Comparison of ENCODE assay signal across 10 cellular contexts in genomic region chr22:36343070-36343719, GRCh38. TPM values are rescaled to one million over a fixed set of nuclear protein-coding genes. Genes with fewer than 3 reads are reported as not detected.
DNase-seq lines count a peak whose midpoint lies in the region; ATAC-seq and TF ChIP-seq lines count a peak whose summit lies in the region.
"Had no signal": no experiment of that assay in that cellular context is flagged by ENCODE, and none has a peak within 500 bp of the region (broad histone marks: within the 10 kb centered on the region; RNA-seq: fewer than 3 reads in every experiment).

No MANE protein-coding gene starts in this region.

- no peaks in the 10 kb centered on the region for H3K27me3 Mint-ChIP-seq in activated T-cell treated with anti-CD3 and anti-CD28 coated beads, Interleukin-2, amount 50 U/mL, for 24 hours

- peaks cover 39 to 89% of the 10 kb centered on the region in 2 donors for H3K4me1 ChIP-seq in ascending aorta
- H3K4me1 ChIP-seq in mesodermal cell (ENCODE audit: control insufficient read depth, insufficient read depth, low read length, poor library complexity, severe bottlenecking): peaks cover 61% of the 10 kb centered on the region
- peaks cover 5 to 49% of the 10 kb centered on the region in 2 donors for H3K4me1 ChIP-seq in thyroid gland
- peaks cover 22% of the 10 kb centered on the region for H3K4me1 ChIP-seq in mucosa of descending colon (ENCODE audit: low read depth)

- TF ChIP-seq POLR2A in thyroid gland (IDR thresholded peaks at IDR 0.05) (no peak), GM18505 (IDR thresholded peaks at IDR 0.05; ENCODE audit: borderline replicate concordance, extremely low read depth, insufficient read depth, insufficient read length) (no peak)

- no peaks in the 10 kb centered on the region for H3K9me3 ChIP-seq in ascending aorta
- no peaks in the 10 kb centered on the region for H3K9me3 ChIP-seq in mesodermal cell (ENCODE audit: control insufficient read depth, low read length)
- H3K9me3 ChIP-seq in thyroid gland: no peaks in the 10 kb centered on the region
- no peaks in the 10 kb centered on the region for H3K9me3 ChIP-seq in mucosa of descending colon

- ATAC-seq in GM18505 (IDR thresholded peaks at IDR 0.05; ENCODE audit: unreplicated experiment) (no peak), GM19395 (IDR thresholded peaks at IDR 0.05; ENCODE audit: unreplicated experiment) (no peak), mucosa of descending colon (no peak)

- intact Hi-C loops in ascending aorta (cut with DNase I) (no loop called here), thyroid gland (cut with DNase I) (no loop called here), mucosa of descending colon (cut with DNase I, micrococcal nuclease) (no loop called here)

- H3K36me3 Mint-ChIP-seq in activated T-cell treated with anti-CD3 and anti-CD28 coated beads, Interleukin-2, amount 50 U/mL, for 24 hours (ENCODE audit: low read depth): peaks cover 96% of the 10 kb centered on the region

- no peaks in the 10 kb centered on the region for H3K9me3 Mint-ChIP-seq in activated T-cell treated with anti-CD3 and anti-CD28 coated beads, Interleukin-2, amount 50 U/mL, for 24 hours

- peaks cover 90% of the 10 kb centered on the region for H3K4me1 Mint-ChIP-seq in activated T-cell treated with anti-CD3 and anti-CD28 coated beads, Interleukin-2, amount 50 U/mL, for 24 hours (ENCODE audit: low read depth)

- WGBS in mesodermal cell (ENCODE audit: insufficient coverage in 2 of 2), 2 experiments: 93 to 96% methylated on average over 2 to 3 of the region's 5 CpGs
- WGBS in thyroid gland, 2 donors: 92% methylated on average over 5 of the region's 5 CpGs

- no peak for DNase-seq in activated T-cell treated with anti-CD3 and anti-CD28 coated beads, Interleukin-2, amount 50 U/mL, for 24 hours
- DNase-seq in activated T-cell treated with anti-CD3 and anti-CD28 coated beads for 4 hours (no peak), ascending aorta (ENCODE audit: low spot score in 2 of 2) (no peak), thyroid gland (no peak), mucosa of descending colon (no peak)
- DNase-seq: AML-193, NCI-H748 treated with DMSO at 0.1 percent for 48 hours had no signal

- H3K36me3 ChIP-seq in ascending aorta (peaks cover 81 to 83% of the 10 kb centered on the region in 2 donors), mesodermal cell (ENCODE audit: control insufficient read depth, insufficient read depth, low read length) (peaks cover 96% of the 10 kb centered on the region), thyroid gland (peaks cover 25% of the 10 kb centered on the region in 2 donors), mucosa of descending colon (ENCODE audit: low read depth) (peaks cover 4% of the 10 kb centered on the region)

- H3K4me3 Mint-ChIP-seq in activated T-cell treated with anti-CD3 and anti-CD28 coated beads, Interleukin-2, amount 50 U/mL, for 24 hours: peak overlapping the region; percentile 58

- H3K27me3 ChIP-seq in ascending aorta (no peaks in the 10 kb centered on the region), thyroid gland (no peaks in the 10 kb centered on the region)

- peak overlapping the region; percentile 98 to 99 for H3K27ac ChIP-seq in ascending aorta
- peak overlapping the region; percentile 24 for H3K27ac ChIP-seq in mesodermal cell (ENCODE audit: low read depth, low read length, severe bottlenecking)
- H3K27ac ChIP-seq in thyroid gland: peak overlapping the region in 2 of 3 donors; percentile 31 to 48

- H3K4me3 ChIP-seq in ascending aorta: no peak overlapping the region
- H3K4me3 ChIP-seq in mesodermal cell (ENCODE audit: extremely low read depth, insufficient read depth, low read length, poor library complexity, severe bottlenecking): no peak overlapping the region
- H3K4me3 ChIP-seq in thyroid gland (replicated peaks in 1 of 3): no peak overlapping the region
- no peak overlapping the region for H3K4me3 ChIP-seq in mucosa of descending colon

- TF ChIP-seq CTCF in ascending aorta (IDR thresholded peaks at IDR 0.05): no peak
- no peak for TF ChIP-seq CTCF in thyroid gland (IDR thresholded peaks at IDR 0.05)
- no peak for TF ChIP-seq CTCF in mucosa of descending colon (IDR thresholded peaks at IDR 0.05)

- peak overlapping the region; percentile 95 for H3K27ac Mint-ChIP-seq in activated T-cell treated with anti-CD3 and anti-CD28 coated beads, Interleukin-2, amount 50 U/mL, for 24 hours

RNA-seq across cellular contexts. Expression of gene MYH9, which starts 44.6 kb away (rescaled TPM):
- total RNA-seq in ascending aorta (1,114 TPM), thyroid gland (100 to 1,000 TPM; 228 to 375 (median 275) TPM), mucosa of descending colon (100 to 1,000 TPM; 501 to 831 (median 599) TPM)
- polyA plus RNA-seq in mesodermal cell (2013, experiment 1 of 2): 360 TPM
- 289 TPM for polyA plus RNA-seq in mesodermal cell (2013, experiment 2 of 2)

Comparison
In these comparisons a context has a peak if more than half of its experiments do, and no peak if none do; other contexts are left out.
1. H3K27ac ChIP-seq: peak in every context shown above with its lines; median percentile 98 in ascending aorta; 40 in thyroid gland; 24 in mesodermal cell.